In the genomic region with DNA sequence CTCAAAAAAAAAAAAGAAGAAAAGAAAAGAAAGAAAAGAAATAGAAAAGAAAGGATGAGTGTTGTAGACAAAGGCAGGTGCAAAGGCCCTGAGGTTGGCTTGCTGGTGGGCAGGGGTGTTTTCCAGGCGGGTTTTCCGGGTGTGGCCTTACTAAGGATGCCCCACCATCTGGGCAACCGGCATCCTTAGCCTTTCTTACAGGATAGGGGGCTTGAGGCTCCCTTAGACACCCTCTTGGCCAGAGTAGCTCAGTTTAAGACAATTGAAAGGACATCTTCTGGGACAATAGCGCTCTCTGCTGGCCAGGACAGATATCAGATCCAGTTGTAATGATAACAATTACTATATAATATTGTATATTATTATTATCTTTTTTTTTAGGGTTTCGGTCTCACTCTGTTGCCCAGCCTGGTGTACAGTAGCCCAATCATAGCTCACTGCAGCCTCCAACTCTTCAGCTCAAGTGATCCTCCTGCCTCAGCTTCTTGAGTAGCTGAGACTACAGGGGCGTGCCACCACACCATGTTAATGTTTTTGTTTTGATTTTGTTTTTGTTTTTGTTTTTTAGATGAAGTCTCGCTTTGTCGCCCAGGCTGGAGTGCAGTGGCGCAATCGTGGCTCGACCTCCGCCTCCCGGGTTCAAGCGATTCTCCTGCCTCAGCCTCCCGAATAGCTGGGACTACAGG, we compare ENCODE assay signal across 1 cellular context.
A peak's percentile ranks its signal among the peaks of the same experiment; 100 is the strongest.
TF ChIP-seq lines count a peak whose summit lies in the region.

No MANE protein-coding gene starts in this region.

TF ChIP-seq in K562, 482 proteins besides CTCF, POLR2A, EP300 and RAD21 (continued from another document):
- TF ChIP-seq, protein P1, sequence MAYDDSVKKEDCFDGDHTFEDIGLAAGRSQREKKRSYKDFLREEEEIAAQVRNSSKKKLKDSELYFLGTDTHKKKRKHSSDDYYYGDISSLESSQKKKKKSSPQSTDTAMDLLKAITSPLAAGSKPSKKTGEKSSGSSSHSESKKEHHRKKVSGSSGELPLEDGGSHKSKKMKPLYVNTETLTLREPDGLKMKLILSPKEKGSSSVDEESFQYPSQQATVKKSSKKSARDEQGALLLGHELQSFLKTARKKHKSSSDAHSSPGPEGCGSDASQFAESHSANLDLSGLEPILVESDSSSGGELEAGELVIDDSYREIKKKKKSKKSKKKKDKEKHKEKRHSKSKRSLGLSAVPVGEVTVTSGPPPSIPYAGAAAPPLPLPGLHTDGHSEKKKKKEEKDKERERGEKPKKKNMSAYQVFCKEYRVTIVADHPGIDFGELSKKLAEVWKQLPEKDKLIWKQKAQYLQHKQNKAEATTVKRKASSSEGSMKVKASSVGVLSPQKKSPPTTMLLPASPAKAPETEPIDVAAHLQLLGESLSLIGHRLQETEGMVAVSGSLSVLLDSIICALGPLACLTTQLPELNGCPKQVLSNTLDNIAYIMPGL (CRISPR knock-in tag; IDR thresholded peaks at IDR 0.05): no peak
- TF ChIP-seq PTBP1 (IDR thresholded peaks at IDR 0.05; ENCODE audit: low read depth, low read length) (0 out of 2 replicates have a peak, but pooled peaks have one; percentile 68), SIN3A (IDR thresholded peaks at IDR 0.05; ENCODE audit: borderline replicate concordance in 2 of 2, control insufficient read depth in 1 of 2, low read depth in 2 of 2, low read length in 2 of 2) (no peak), ZFPM2 (CRISPR knock-in tag; IDR thresholded peaks at IDR 0.05) (no peak), RBM25 (IDR thresholded peaks at IDR 0.05; ENCODE audit: low read depth, low read length, severe bottlenecking) (peak; percentile 96), U2AF1 (optimal IDR thresholded peaks at IDR 0.05; ENCODE audit: low read depth, low read length) (no peak), BCOR (IDR thresholded peaks at IDR 0.05) (peak; percentile 90), MAFG (tag; conservative IDR thresholded peaks at IDR 0.05) (no peak), NEUROD1 (IDR thresholded peaks at IDR 0.05; ENCODE audit: borderline replicate concordance, low read depth, low read length, partially characterized antibody) (no peak), PCBP1 (IDR thresholded peaks at IDR 0.05; ENCODE audit: low read depth, low read length, poor library complexity, severe bottlenecking) (no peak), SMC3 (conservative IDR thresholded peaks at IDR 0.05; ENCODE audit: insufficient read depth, low read depth, low read length) (0 out of 2 replicates have a peak, but pooled peaks have one; percentile 39), RBM34 (IDR thresholded peaks at IDR 0.05; ENCODE audit: borderline replicate concordance, insufficient read depth, low read length) (no peak), BCL6 (CRISPR knock-in tag; IDR thresholded peaks at IDR 0.05) (no peak)
- TF ChIP-seq, protein P2, sequence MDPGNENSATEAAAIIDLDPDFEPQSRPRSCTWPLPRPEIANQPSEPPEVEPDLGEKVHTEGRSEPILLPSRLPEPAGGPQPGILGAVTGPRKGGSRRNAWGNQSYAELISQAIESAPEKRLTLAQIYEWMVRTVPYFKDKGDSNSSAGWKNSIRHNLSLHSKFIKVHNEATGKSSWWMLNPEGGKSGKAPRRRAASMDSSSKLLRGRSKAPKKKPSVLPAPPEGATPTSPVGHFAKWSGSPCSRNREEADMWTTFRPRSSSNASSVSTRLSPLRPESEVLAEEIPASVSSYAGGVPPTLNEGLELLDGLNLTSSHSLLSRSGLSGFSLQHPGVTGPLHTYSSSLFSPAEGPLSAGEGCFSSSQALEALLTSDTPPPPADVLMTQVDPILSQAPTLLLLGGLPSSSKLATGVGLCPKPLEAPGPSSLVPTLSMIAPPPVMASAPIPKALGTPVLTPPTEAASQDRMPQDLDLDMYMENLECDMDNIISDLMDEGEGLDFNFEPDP (CRISPR knock-in tag; IDR thresholded peaks at IDR 0.05): no peak
- TF ChIP-seq, protein P3, sequence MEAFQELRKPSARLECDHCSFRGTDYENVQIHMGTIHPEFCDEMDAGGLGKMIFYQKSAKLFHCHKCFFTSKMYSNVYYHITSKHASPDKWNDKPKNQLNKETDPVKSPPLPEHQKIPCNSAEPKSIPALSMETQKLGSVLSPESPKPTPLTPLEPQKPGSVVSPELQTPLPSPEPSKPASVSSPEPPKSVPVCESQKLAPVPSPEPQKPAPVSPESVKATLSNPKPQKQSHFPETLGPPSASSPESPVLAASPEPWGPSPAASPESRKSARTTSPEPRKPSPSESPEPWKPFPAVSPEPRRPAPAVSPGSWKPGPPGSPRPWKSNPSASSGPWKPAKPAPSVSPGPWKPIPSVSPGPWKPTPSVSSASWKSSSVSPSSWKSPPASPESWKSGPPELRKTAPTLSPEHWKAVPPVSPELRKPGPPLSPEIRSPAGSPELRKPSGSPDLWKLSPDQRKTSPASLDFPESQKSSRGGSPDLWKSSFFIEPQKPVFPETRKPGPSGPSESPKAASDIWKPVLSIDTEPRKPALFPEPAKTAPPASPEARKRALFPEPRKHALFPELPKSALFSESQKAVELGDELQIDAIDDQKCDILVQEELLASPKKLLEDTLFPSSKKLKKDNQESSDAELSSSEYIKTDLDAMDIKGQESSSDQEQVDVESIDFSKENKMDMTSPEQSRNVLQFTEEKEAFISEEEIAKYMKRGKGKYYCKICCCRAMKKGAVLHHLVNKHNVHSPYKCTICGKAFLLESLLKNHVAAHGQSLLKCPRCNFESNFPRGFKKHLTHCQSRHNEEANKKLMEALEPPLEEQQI (IDR thresholded peaks at IDR 0.05): no peak
- TF ChIP-seq, protein P4, sequence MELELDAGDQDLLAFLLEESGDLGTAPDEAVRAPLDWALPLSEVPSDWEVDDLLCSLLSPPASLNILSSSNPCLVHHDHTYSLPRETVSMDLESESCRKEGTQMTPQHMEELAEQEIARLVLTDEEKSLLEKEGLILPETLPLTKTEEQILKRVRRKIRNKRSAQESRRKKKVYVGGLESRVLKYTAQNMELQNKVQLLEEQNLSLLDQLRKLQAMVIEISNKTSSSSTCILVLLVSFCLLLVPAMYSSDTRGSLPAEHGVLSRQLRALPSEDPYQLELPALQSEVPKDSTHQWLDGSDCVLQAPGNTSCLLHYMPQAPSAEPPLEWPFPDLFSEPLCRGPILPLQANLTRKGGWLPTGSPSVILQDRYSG (tag; conservative IDR thresholded peaks at IDR 0.05; ENCODE audit: low read depth): no peak
